Comparison of ENCODE assay signal across 25 cellular contexts in the genomic region with DNA sequence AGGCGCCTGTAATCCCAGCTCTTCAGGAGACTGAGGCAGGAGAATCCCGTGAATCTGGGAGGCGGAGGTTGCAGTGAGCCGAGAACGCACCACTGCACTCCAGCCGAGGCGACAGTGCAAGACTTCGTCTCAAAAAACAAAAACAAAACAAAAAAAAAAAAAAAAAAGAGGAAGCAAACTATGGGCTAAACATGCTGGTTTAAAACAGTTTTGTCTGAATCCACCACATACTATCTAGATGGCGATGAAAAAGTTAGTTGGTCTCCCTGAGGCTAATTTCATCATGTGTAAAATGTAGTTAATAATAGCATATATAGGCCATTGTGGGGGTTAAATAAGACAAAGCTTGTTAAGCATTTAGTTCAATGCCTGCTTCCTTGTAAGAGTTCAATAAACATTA.
DNase-seq lines count a peak whose midpoint lies in the region; ATAC-seq, FAIRE-seq and TF ChIP-seq lines count a peak whose summit lies in the region.
"Had no signal": no experiment of that assay in that cellular context is flagged by ENCODE, and none has a peak within 500 bp of the region (broad histone marks: within the 10 kb centered on the region; RNA-seq: fewer than 3 reads in every experiment).

No MANE protein-coding gene starts in this region.

- H3K4me1 ChIP-seq in GM12878 (ENCODE audit: control insufficient read depth, insufficient read depth, low read length), result no peaks in the 10 kb centered on the region
- no peaks in the 10 kb centered on the region for H3K4me1 ChIP-seq in thyroid gland
- H3K4me1 ChIP-seq in stomach, result no peaks in the 10 kb centered on the region
- H3K4me1 ChIP-seq: A549, HAP-1, Peyer's patch had no signal

- DNase-seq in NAMALWA (ENCODE audit: low spot score) (peak; percentile 19), GM12878 (ENCODE audit: low read depth, low spot score) (no peak), thyroid gland (no peak), stomach (no peak), H7 (no peak)
- no peak for DNase-seq in activated CD4-positive, alpha-beta memory T cell treated with anti-CD3 and anti-CD28 coated beads, Interleukin-2, amount 10 ng/mL, durations not matched to agents 7 days and 5 days
- DNase-seq: AML-193; CD4-positive, alpha-beta T cell; GM23248; HFFc6; NCI-H1105; NCI-H1436 treated with DMSO at 0.1 percent for 48 hours; NCI-H1930; NCI-H2107; NCI-H524 treated with DMSO at 0.1 percent for 48 hours; NCI-H774; Peyer's patch; SHP77 treated with DMSO at 0.1 percent for 48 hours; T-helper 17 cell had no signal

- in situ Hi-C loops in GM12878 (cut with MboI), result no loop called here

- no peak for FAIRE-seq in GM12878 (lab: Jason Lieb, UNC)
- FAIRE-seq: D721Med, GM12892 had no signal

- TF ChIP-seq POLR2A in GM12878 (IDR thresholded peaks at IDR 0.05; ENCODE audit: low read depth, low read length) (no peak), thyroid gland (IDR thresholded peaks at IDR 0.05) (no peak), stomach (IDR thresholded peaks at IDR 0.05) (no peak)

- peak; percentile 46 for ATAC-seq in GM18867 (IDR thresholded peaks at IDR 0.05; ENCODE audit: unreplicated experiment)
- ATAC-seq in GM12878, result no peak; the same call in 2 of the 3 replicates
- ATAC-seq: A549, T-helper 17 cell had no signal

- SMC1A ChIA-PET in GM12878 (lab: Charles Lee; ENCODE audit: uncharacterized antibody, unreplicated experiment), result no interaction called here

- no peak overlapping the region for H3K9ac ChIP-seq in GM12878 (ENCODE audit: control insufficient read depth, insufficient read depth, low read length)
- H3K9ac ChIP-seq: BLaER1 treated with 17β-estradiol and CSF1 and Interleukin-3, amounts not matched to agents 10 nM and 100 nM; GM23248 had no signal

- no peaks in the 10 kb centered on the region for H3K27me3 ChIP-seq in GM12878 (replicated peaks in 1 of 2; ENCODE audit: control insufficient read depth in 2 of 2, insufficient read depth in 2 of 2, low read length in 1 of 2)
- no peaks in the 10 kb centered on the region for H3K27me3 ChIP-seq in thyroid gland
- no peaks in the 10 kb centered on the region for H3K27me3 ChIP-seq in stomach
- no peaks in the 10 kb centered on the region for H3K27me3 ChIP-seq in H7 (ENCODE audit: control insufficient read depth, insufficient read depth, low read length)
- H3K27me3 ChIP-seq: Peyer's patch had no signal

- H3K36me3 Mint-ChIP-seq in activated CD4-positive, alpha-beta memory T cell treated with anti-CD3 and anti-CD28 coated beads, Interleukin-2, amount 10 ng/mL, durations not matched to agents 7 days and 5 days (ENCODE audit: low read depth), result peaks cover 3% of the 10 kb centered on the region

- H3K4me2 ChIP-seq in GM12878 (ENCODE audit: control insufficient read depth, insufficient read depth), result no peak overlapping the region
- H3K4me2 ChIP-seq: A549; BLaER1 treated with 17β-estradiol and CSF1 and Interleukin-3, amounts not matched to agents 10 nM and 100 nM had no signal

- no peak overlapping the region for H3K27ac Mint-ChIP-seq in activated CD4-positive, alpha-beta memory T cell treated with anti-CD3 and anti-CD28 coated beads, Interleukin-2, amount 10 ng/mL, durations not matched to agents 7 days and 5 days
- H3K27ac Mint-ChIP-seq: CD4-positive, alpha-beta T cell; HFFc6; T-helper 17 cell had no signal

- H3K4me1 Mint-ChIP-seq in activated CD4-positive, alpha-beta memory T cell treated with anti-CD3 and anti-CD28 coated beads, Interleukin-2, amount 10 ng/mL, durations not matched to agents 7 days and 5 days, result no peaks in the 10 kb centered on the region
- H3K4me1 Mint-ChIP-seq: T-helper 17 cell had no signal

- no peaks in the 10 kb centered on the region for H3K9me3 ChIP-seq in GM12878 (replicated peaks; ENCODE audit: control insufficient read depth, insufficient read depth, low read length)
- no peaks in the 10 kb centered on the region for H3K9me3 ChIP-seq in thyroid gland
- H3K9me3 ChIP-seq in stomach, result no peaks in the 10 kb centered on the region
- H3K9me3 ChIP-seq: A549; BLaER1 treated with 17β-estradiol and CSF1 and Interleukin-3, amounts not matched to agents 10 nM and 100 nM; HAP-1; Peyer's patch had no signal

- no peaks in the 10 kb centered on the region for H4K20me1 ChIP-seq in GM12878 (ENCODE audit: control insufficient read depth, insufficient read depth)
- H4K20me1 ChIP-seq: BLaER1 treated with 17β-estradiol and CSF1 and Interleukin-3, amounts not matched to agents 10 nM and 100 nM had no signal

- no peak for TF ChIP-seq EP300 in GM12878 (IDR thresholded peaks at IDR 0.05; ENCODE audit: borderline replicate concordance in 1 of 2, control insufficient read depth in 1 of 2, low read depth in 2 of 2, low read length in 2 of 2)
- no peak for TF ChIP-seq EP300 in stomach (IDR thresholded peaks at IDR 0.05)

- no peaks in the 10 kb centered on the region for H3K27me3 Mint-ChIP-seq in activated CD4-positive, alpha-beta memory T cell treated with anti-CD3 and anti-CD28 coated beads, Interleukin-2, amount 10 ng/mL, durations not matched to agents 7 days and 5 days
- H3K27me3 Mint-ChIP-seq: CD4-positive, alpha-beta T cell; T-helper 17 cell had no signal

- TF ChIP-seq CTCF in GM12878 (IDR thresholded peaks at IDR 0.05 in 2 of 3, conservative IDR thresholded peaks at IDR 0.05 in 1 of 3; ENCODE audit: control insufficient read depth in 2 of 3, extremely low read depth in 1 of 3, insufficient read depth in 1 of 3, low read depth in 3 of 3, low read length in 3 of 3) (no peak), thyroid gland (IDR thresholded peaks at IDR 0.05) (no peak), stomach (IDR thresholded peaks at IDR 0.05) (no peak)

- no peaks in the 10 kb centered on the region for H3K9me3 Mint-ChIP-seq in activated CD4-positive, alpha-beta memory T cell treated with anti-CD3 and anti-CD28 coated beads, Interleukin-2, amount 10 ng/mL, durations not matched to agents 7 days and 5 days
- H3K9me3 Mint-ChIP-seq: CD4-positive, alpha-beta T cell; HFFc6 had no signal

- intact Hi-C loops in GM12878 (cut with micrococcal nuclease; ENCODE audit: unreplicated experiment), result no loop called here
- intact Hi-C loops in thyroid gland (cut with DNase I), result no loop called here
- intact Hi-C loops in stomach (cut with DNase I; ENCODE audit: low total_unique reads), result no loop called here

- RAD21 ChIA-PET in GM12878 (lab: Charles Lee; ENCODE audit: unreplicated experiment), result no interaction called here

- H2AFZ ChIP-seq in GM12878 (ENCODE audit: control insufficient read depth, low read depth, low read length), result no peak overlapping the region
- H2AFZ ChIP-seq: GM23248 had no signal

- no TSS peak for BruUV-seq in GM12878 (replicated peaks; lab: Mats Ljungman, UMichigan)

- H3K4me3 Mint-ChIP-seq in activated CD4-positive, alpha-beta memory T cell treated with anti-CD3 and anti-CD28 coated beads, Interleukin-2, amount 10 ng/mL, durations not matched to agents 7 days and 5 days, result no peak overlapping the region
- H3K4me3 Mint-ChIP-seq: CD4-positive, alpha-beta T cell; HFFc6; T-helper 17 cell had no signal

- POLR2A ChIA-PET in GM12878 (lab: Charles Lee), result no interaction called here
- POLR2A ChIA-PET in activated CD4-positive, alpha-beta memory T cell treated with anti-CD3 and anti-CD28 coated beads, Interleukin-2, amount 10 ng/mL, durations not matched to agents 7 days and 5 days (lab: Charles Lee), result no interaction called here

- H3K27ac ChIP-seq in GM12878 (ENCODE audit: control insufficient read depth, insufficient read depth), result no peak overlapping the region
- no peak overlapping the region for H3K27ac ChIP-seq in thyroid gland
- H3K27ac ChIP-seq in stomach, result no peak overlapping the region
- H3K27ac ChIP-seq: A549; BLaER1 treated with 17β-estradiol and CSF1 and Interleukin-3, amounts not matched to agents 10 nM and 100 nM; GM23248; Peyer's patch had no signal

- H3K79me2 ChIP-seq in GM12878 (ENCODE audit: control insufficient read depth, insufficient read depth, low read length), result no peaks in the 10 kb centered on the region

- TF ChIP-seq RAD21 in GM12878 (IDR thresholded peaks at IDR 0.05; ENCODE audit: insufficient read depth, low read depth, low read length), result no peak

- WGBS in GM12878 (ENCODE audit: insufficient coverage, insufficient replicate concordance, low lambda C conversion rate, missing lambda C conversion rate), result 36% methylated on average over 5 of the region's 9 CpGs
- 93% methylated on average over 9 of the region's 9 CpGs for WGBS in thyroid gland, 2 donors
- WGBS in stomach, 5 donors, result 81 to 99% (median 95%) methylated on average over 9 of the region's 9 CpGs

- no peaks in the 10 kb centered on the region for H3K36me3 ChIP-seq in GM12878 (ENCODE audit: control insufficient read depth in 2 of 2, insufficient read depth in 2 of 2, low read length in 1 of 2)
- H3K36me3 ChIP-seq in thyroid gland, result no peaks in the 10 kb centered on the region
- H3K36me3 ChIP-seq in stomach, result no peaks in the 10 kb centered on the region
- H3K36me3 ChIP-seq in H7 (replicated peaks; ENCODE audit: control insufficient read depth, insufficient read depth, low read length), result no peaks in the 10 kb centered on the region
- H3K36me3 ChIP-seq: BLaER1 treated with 17β-estradiol and CSF1 and Interleukin-3, amounts not matched to agents 10 nM and 100 nM; HAP-1; Peyer's patch had no signal

- CTCF ChIA-PET in GM12878 (lab: Yijun Ruan, JAX), result no interaction called here
- CTCF ChIA-PET in activated CD4-positive, alpha-beta memory T cell treated with anti-CD3 and anti-CD28 coated beads, Interleukin-2, amount 10 ng/mL, durations not matched to agents 7 days and 5 days (lab: Charles Lee), result no interaction called here

- H3K4me3 ChIP-seq in GM12878 (no peak overlapping the region), thyroid gland (replicated peaks in 1 of 3) (no peak overlapping the region), stomach (no peak overlapping the region), H7 (ENCODE audit: insufficient read depth, low read depth, low read length) (no peak overlapping the region)
- H3K4me3 ChIP-seq: A549; BLaER1 treated with 17β-estradiol and CSF1 and Interleukin-3, amounts not matched to agents 10 nM and 100 nM; GM23248; HAP-1; Peyer's patch had no signal

TF ChIP-seq in GM12878, 131 proteins besides CTCF, POLR2A, EP300 and RAD21 (continues in another document):
- TF ChIP-seq ZNF384 (IDR thresholded peaks at IDR 0.05; ENCODE audit: borderline replicate concordance, low read depth, low read length) (peak; percentile 42; the same call in 1 of the 2 replicates), E2F4 (IDR thresholded peaks at IDR 0.05; ENCODE audit: low read depth, low read length) (no peak), POU2F2 (IDR thresholded peaks at IDR 0.05; ENCODE audit: borderline replicate concordance, low read depth, low read length) (no peak), RAD51 (IDR thresholded peaks at IDR 0.05) (no peak), WRNIP1 (IDR thresholded peaks at IDR 0.05; ENCODE audit: borderline replicate concordance, low read depth, low read length) (no peak)
